14 cellular contexts compared by ENCODE assay signal in the genomic region with DNA sequence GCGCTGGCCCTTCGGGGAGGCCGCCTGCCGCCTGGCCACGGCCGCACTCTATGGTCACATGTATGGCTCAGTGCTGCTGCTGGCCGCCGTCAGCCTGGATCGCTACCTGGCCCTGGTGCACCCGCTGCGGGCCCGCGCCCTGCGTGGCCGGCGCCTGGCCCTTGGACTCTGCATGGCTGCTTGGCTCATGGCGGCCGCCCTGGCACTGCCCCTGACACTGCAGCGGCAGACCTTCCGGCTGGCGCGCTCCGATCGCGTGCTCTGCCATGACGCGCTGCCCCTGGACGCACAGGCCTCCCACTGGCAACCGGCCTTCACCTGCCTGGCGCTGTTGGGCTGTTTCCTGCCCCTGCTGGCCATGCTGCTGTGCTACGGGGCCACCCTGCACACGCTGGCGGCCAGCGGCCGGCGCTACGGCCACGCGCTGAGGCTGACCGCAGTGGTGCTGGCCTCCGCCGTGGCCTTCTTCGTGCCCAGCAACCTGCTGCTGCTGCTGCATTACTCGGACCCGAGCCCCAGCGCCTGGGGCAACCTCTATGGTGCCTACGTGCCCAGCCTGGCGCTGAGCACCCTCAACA.
DNase-seq lines count a peak whose midpoint lies in the region; TF ChIP-seq lines count a peak whose summit lies in the region.
"Had no signal": no experiment of that assay in that cellular context is flagged by ENCODE, and none has a peak within 500 bp of the region (broad histone marks: within the 10 kb centered on the region; RNA-seq: fewer than 3 reads in every experiment).

No MANE protein-coding gene starts in this region.

- H3K27ac ChIP-seq in DOHH2 (ENCODE audit: low read depth, low read length) (peak overlapping the region; percentile 97), parathyroid adenoma (peak overlapping the region; percentile 73)

- H3K9ac ChIP-seq in parathyroid adenoma = no peak overlapping the region

- H3K4me1 ChIP-seq in DOHH2 (ENCODE audit: control insufficient read depth, low read length) = peaks cover 81% of the 10 kb centered on the region
- no peaks in the 10 kb centered on the region for H3K4me1 ChIP-seq in parathyroid adenoma
- H3K4me1 ChIP-seq: Caco-2 had no signal

- peak; percentile 48; the same call in 1 of the 2 replicates for TF ChIP-seq RAD21 in Ishikawa (IDR thresholded peaks at IDR 0.05; ENCODE audit: low read depth)

- H3K4me2 ChIP-seq in DOHH2 (ENCODE audit: low read length) (peak overlapping the region; percentile 85), parathyroid adenoma (ENCODE audit: low read length) (no peak overlapping the region)

- H3K4me1 Mint-ChIP-seq in dendritic cell treated with granulocyte-macrophage colony-stimulating factor and Interleukin-4, amounts not matched to agents 40 ng/mL and 50 ng/mL, for 4 days (ENCODE audit: low read depth) = peaks cover 43% of the 10 kb centered on the region
- H3K4me1 Mint-ChIP-seq in T-helper 2 cell treated with Interferon-gamma antibody and Interleukin-4, amounts not matched to agents 5 μg/mL and 100 μg/mL, for 36 hours (ENCODE audit: low read depth) = peaks cover 10% of the 10 kb centered on the region

- H3K4me3 ChIP-seq in DOHH2 (ENCODE audit: low read length) (peak overlapping the region; percentile 94), parathyroid adenoma (ENCODE audit: low read depth, low read length) (no peak overlapping the region)

- no peaks in the 10 kb centered on the region for H4K20me1 ChIP-seq in DOHH2 (ENCODE audit: control insufficient read depth, insufficient read depth, low read depth, low read length)

- H2AFZ ChIP-seq in parathyroid adenoma = no peak overlapping the region

- peaks cover 43% of the 10 kb centered on the region for H3F3A ChIP-seq in DOHH2 (ENCODE audit: control insufficient read depth, insufficient read depth)

- peaks cover 41% of the 10 kb centered on the region for H3K36me3 ChIP-seq in DOHH2 (ENCODE audit: control insufficient read depth, low read length)
- H3K36me3 ChIP-seq in parathyroid adenoma (ENCODE audit: control insufficient read depth, insufficient read depth, low read length) = no peaks in the 10 kb centered on the region

- intact Hi-C loops in dendritic cell treated with granulocyte-macrophage colony-stimulating factor and Interleukin-4, amounts not matched to agents 40 ng/mL and 50 ng/mL, for 4 days (cut with micrococcal nuclease) = no loop called here

- H3K27ac Mint-ChIP-seq in dendritic cell treated with granulocyte-macrophage colony-stimulating factor and Interleukin-4, amounts not matched to agents 40 ng/mL and 50 ng/mL, for 4 days = peak overlapping the region; percentile 62
- no peak overlapping the region for H3K27ac Mint-ChIP-seq in T-helper 2 cell treated with Interferon-gamma antibody and Interleukin-4, amounts not matched to agents 5 μg/mL and 100 μg/mL, for 36 hours
- H3K27ac Mint-ChIP-seq: activated naive CD4-positive, alpha-beta T cell treated with anti-CD3 and anti-CD28 coated beads for 36 hours had no signal

- no peak; the same call in 1 of the 2 replicates for TF ChIP-seq EP300 in Ishikawa (IDR thresholded peaks at IDR 0.05; ENCODE audit: borderline replicate concordance)

- H3K9me3 ChIP-seq in DOHH2 (ENCODE audit: control insufficient read depth, insufficient read depth, low read length) (no peaks in the 10 kb centered on the region), parathyroid adenoma (ENCODE audit: control insufficient read depth, low read length) (no peaks in the 10 kb centered on the region)
- H3K9me3 ChIP-seq: Caco-2 had no signal

- no peaks in the 10 kb centered on the region for H3K27me3 ChIP-seq in DOHH2 (ENCODE audit: control insufficient read depth, low read length)
- no peaks in the 10 kb centered on the region for H3K27me3 ChIP-seq in parathyroid adenoma (ENCODE audit: control insufficient read depth, insufficient read depth, low read length)

- no peaks in the 10 kb centered on the region for H3K9me2 ChIP-seq in DOHH2 (replicated peaks; ENCODE audit: control insufficient read depth, low read length)

- DNase-seq in NCI-H2107 (lab: John Stamatoyannopoulos, UW) = no peak
- DNase-seq in activated naive CD4-positive, alpha-beta T cell (lab: John Stamatoyannopoulos, UW) = no peak
- no peak for DNase-seq in cerebellar cortex (ENCODE audit: low spot score)
- DNase-seq in T-helper 2 cell treated with Interferon-gamma antibody and Interleukin-4, amounts not matched to agents 5 μg/mL and 100 μg/mL, for 36 hours (ENCODE audit: low spot score) = no peak
- DNase-seq: activated CD4-positive, alpha-beta T cell treated with anti-CD3 and anti-CD28 coated beads, Interleukin-2, amount 50 U/mL, for 48 hours; activated naive CD4-positive, alpha-beta T cell treated with anti-CD3 and anti-CD28 coated beads for 36 hours; anterior cingulate cortex; Caco-2; NCI-H1694; stimulated activated CD4-positive, alpha-beta T cell treated with anti-CD3 and anti-CD28 coated beads, Interleukin-2, amount 100 ng/mL, for 24 hours had no signal

- no peak for TF ChIP-seq CTCF in DOHH2 (IDR thresholded peaks at IDR 0.05; ENCODE audit: low read depth, low read length, poor library complexity, severe bottlenecking)
- no peak for TF ChIP-seq CTCF in parathyroid adenoma (IDR thresholded peaks at IDR 0.05)

- no peaks in the 10 kb centered on the region for H3K36me3 Mint-ChIP-seq in dendritic cell treated with granulocyte-macrophage colony-stimulating factor and Interleukin-4, amounts not matched to agents 40 ng/mL and 50 ng/mL, for 4 days (ENCODE audit: low read depth)
- H3K36me3 Mint-ChIP-seq in T-helper 2 cell treated with Interferon-gamma antibody and Interleukin-4, amounts not matched to agents 5 μg/mL and 100 μg/mL, for 36 hours (ENCODE audit: low read depth) = no peaks in the 10 kb centered on the region

- no peaks in the 10 kb centered on the region for H3K9me3 Mint-ChIP-seq in dendritic cell treated with granulocyte-macrophage colony-stimulating factor and Interleukin-4, amounts not matched to agents 40 ng/mL and 50 ng/mL, for 4 days
- H3K9me3 Mint-ChIP-seq in T-helper 2 cell treated with Interferon-gamma antibody and Interleukin-4, amounts not matched to agents 5 μg/mL and 100 μg/mL, for 36 hours = no peaks in the 10 kb centered on the region
- H3K9me3 Mint-ChIP-seq: activated naive CD4-positive, alpha-beta T cell treated with anti-CD3 and anti-CD28 coated beads for 36 hours had no signal

- H3K4me3 Mint-ChIP-seq in dendritic cell treated with granulocyte-macrophage colony-stimulating factor and Interleukin-4, amounts not matched to agents 40 ng/mL and 50 ng/mL, for 4 days = no peak overlapping the region
- no peak overlapping the region for H3K4me3 Mint-ChIP-seq in T-helper 2 cell treated with Interferon-gamma antibody and Interleukin-4, amounts not matched to agents 5 μg/mL and 100 μg/mL, for 36 hours
- H3K4me3 Mint-ChIP-seq: activated naive CD4-positive, alpha-beta T cell treated with anti-CD3 and anti-CD28 coated beads for 36 hours had no signal

- peaks cover 88% of the 10 kb centered on the region for H3K27me3 Mint-ChIP-seq in dendritic cell treated with granulocyte-macrophage colony-stimulating factor and Interleukin-4, amounts not matched to agents 40 ng/mL and 50 ng/mL, for 4 days
- peaks cover 18% of the 10 kb centered on the region for H3K27me3 Mint-ChIP-seq in T-helper 2 cell treated with Interferon-gamma antibody and Interleukin-4, amounts not matched to agents 5 μg/mL and 100 μg/mL, for 36 hours (ENCODE audit: low read depth)

- H3K79me2 ChIP-seq in DOHH2 (ENCODE audit: control insufficient read depth, low read length) (peaks cover 39% of the 10 kb centered on the region), parathyroid adenoma (no peaks in the 10 kb centered on the region)

TF ChIP-seq in Ishikawa, 13 proteins besides CTCF, POLR2A, EP300 and RAD21:
- TF ChIP-seq CREB1 (IDR thresholded peaks at IDR 0.05; ENCODE audit: low read depth) = peak; percentile 61; the same call in 1 of the 2 replicates
- TF ChIP-seq TEAD4 (IDR thresholded peaks at IDR 0.05) = no peak
- TF ChIP-seq FOXM1 (IDR thresholded peaks at IDR 0.05; ENCODE audit: borderline replicate concordance, low read depth) = no peak
- no peak for TF ChIP-seq ZBTB7A (IDR thresholded peaks at IDR 0.05; ENCODE audit: low read depth)
- TF ChIP-seq, protein P1, sequence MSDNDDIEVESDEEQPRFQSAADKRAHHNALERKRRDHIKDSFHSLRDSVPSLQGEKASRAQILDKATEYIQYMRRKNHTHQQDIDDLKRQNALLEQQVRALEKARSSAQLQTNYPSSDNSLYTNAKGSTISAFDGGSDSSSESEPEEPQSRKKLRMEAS (IDR thresholded peaks at IDR 0.05) = peak; percentile 97
- TF ChIP-seq YY1 (IDR thresholded peaks at IDR 0.05; ENCODE audit: low read depth) = peak; percentile 83
- TF ChIP-seq NFIC (IDR thresholded peaks at IDR 0.05) = peak; percentile 52
- peak; percentile 53; the same call in 1 of the 2 replicates for TF ChIP-seq TAF1 (IDR thresholded peaks at IDR 0.05; ENCODE audit: low read depth)
